Comparison of ENCODE assay signal across 16 cellular contexts in genomic region chr4:54092800-54093608, GRCh38. TPM values are rescaled to one million over a fixed set of nuclear protein-coding genes. Genes with fewer than 3 reads are reported as not detected.
A peak's percentile ranks its signal among the peaks of the same experiment; 100 is the strongest.
DNase-seq lines count a peak whose midpoint lies in the region; ATAC-seq and TF ChIP-seq lines count a peak whose summit lies in the region.
"Had no signal": no experiment of that assay in that cellular context is flagged by ENCODE, and none has a peak within 500 bp of the region (broad histone marks: within the 10 kb centered on the region; RNA-seq: fewer than 3 reads in every experiment).

No MANE protein-coding gene starts in this region.

- no peaks in the 10 kb centered on the region for H3K36me3 Mint-ChIP-seq in CD4-positive, CD25-positive, alpha-beta regulatory T cell
- H3K36me3 Mint-ChIP-seq in T-helper 17 cell (ENCODE audit: low read depth), result peaks cover 4% of the 10 kb centered on the region

- no peaks in the 10 kb centered on the region for H3K36me3 ChIP-seq in CD4-positive, CD25-positive, alpha-beta regulatory T cell (ENCODE audit: control insufficient read depth, insufficient read depth, low read length)
- H3K36me3 ChIP-seq in effector memory CD4-positive, alpha-beta T cell (ENCODE audit: control insufficient read depth, insufficient read depth, low read length), result no peaks in the 10 kb centered on the region
- H3K36me3 ChIP-seq: BLaER1, SJSA1 had no signal

- peaks cover 49% of the 10 kb centered on the region for H3K27me3 ChIP-seq in CD4-positive, CD25-positive, alpha-beta regulatory T cell (ENCODE audit: control insufficient read depth, insufficient read depth, low read length)
- H3K27me3 ChIP-seq in effector memory CD4-positive, alpha-beta T cell (replicated peaks; ENCODE audit: control insufficient read depth, insufficient read depth, low read length, poor library complexity, severe bottlenecking), result peaks cover 54% of the 10 kb centered on the region

- peaks cover 88% of the 10 kb centered on the region for H3K27me3 Mint-ChIP-seq in CD4-positive, CD25-positive, alpha-beta regulatory T cell
- peaks cover 72% of the 10 kb centered on the region for H3K27me3 Mint-ChIP-seq in T-helper 17 cell

- H3K4me1 Mint-ChIP-seq in CD4-positive, CD25-positive, alpha-beta regulatory T cell, result peaks cover 7 to 31% (median 19%) of the 10 kb centered on the region in 4 donors
- H3K4me1 Mint-ChIP-seq in T-helper 17 cell, result peaks cover 16% of the 10 kb centered on the region

- no peak for ATAC-seq in CD4-positive, CD25-positive, alpha-beta regulatory T cell (ENCODE audit: low read depth in 2 of 2)
- ATAC-seq in T-helper 17 cell (no peak), left colon (peak; percentile 50), HG02610 (IDR thresholded peaks at IDR 0.05; ENCODE audit: unreplicated experiment) (no peak)

- intact Hi-C loops in left colon (cut with DNase I, micrococcal nuclease), result no loop called here

- no peak for TF ChIP-seq CTCF in GM13976 (IDR thresholded peaks at IDR 0.05; ENCODE audit: borderline replicate concordance, control extremely low read depth, extremely low read depth, insufficient read depth, missing control alignments)

- peak overlapping the region; percentile 52 to 92 (median 78) for H3K4me3 Mint-ChIP-seq in CD4-positive, CD25-positive, alpha-beta regulatory T cell
- H3K4me3 Mint-ChIP-seq in T-helper 17 cell, result peak overlapping the region; percentile 22

- no peaks in the 10 kb centered on the region for H3K9me3 Mint-ChIP-seq in CD4-positive, CD25-positive, alpha-beta regulatory T cell
- H3K9me3 Mint-ChIP-seq: activated T-helper 2 cell treated with anti-CD3 and anti-CD28 coated beads, Interferon-gamma antibody, Interleukin-2, Interleukin-4, amounts not matched to agents 10 μg/mL and 5 μg/mL and 100 μg/mL, durations not matched to agents 14 hours and 24 hours and 36 hours had no signal

- H3K27ac Mint-ChIP-seq in CD4-positive, CD25-positive, alpha-beta regulatory T cell, result peak overlapping the region in 1 of 3 donors; percentile 78
- H3K27ac Mint-ChIP-seq in T-helper 17 cell, result no peak overlapping the region
- H3K27ac Mint-ChIP-seq: activated T-helper 2 cell treated with anti-CD3 and anti-CD28 coated beads, Interferon-gamma antibody, Interleukin-2, Interleukin-4, amounts not matched to agents 10 μg/mL and 5 μg/mL and 100 μg/mL, durations not matched to agents 14 hours and 24 hours and 36 hours had no signal

- no peak for DNase-seq in CD4-positive, CD25-positive, alpha-beta regulatory T cell
- DNase-seq in GM13976 (ENCODE audit: low spot score) (peak; percentile 32), T-helper 17 cell (no peak), left colon (no peak), ACHN (no peak), H4 (ENCODE audit: low spot score) (no peak)
- no peak for DNase-seq in effector memory CD4-positive, alpha-beta T cell
- DNase-seq: EL, MM.1S had no signal

- H3K27ac ChIP-seq in CD4-positive, CD25-positive, alpha-beta regulatory T cell (ENCODE audit: insufficient read depth, low read length, poor library complexity, severe bottlenecking), result no peak overlapping the region
- H3K27ac ChIP-seq in effector memory CD4-positive, alpha-beta T cell (ENCODE audit: insufficient read depth, low read length, poor library complexity, severe bottlenecking), result no peak overlapping the region
- H3K27ac ChIP-seq: BLaER1, HL-60, SJSA1 had no signal

- H3K9me3 ChIP-seq in CD4-positive, CD25-positive, alpha-beta regulatory T cell (ENCODE audit: control insufficient read depth in 2 of 2, low read length in 2 of 2), result no peaks in the 10 kb centered on the region
- H3K9me3 ChIP-seq in T-helper 17 cell (ENCODE audit: control insufficient read depth, low read length, poor library complexity, severe bottlenecking), result no peaks in the 10 kb centered on the region
- no peaks in the 10 kb centered on the region for H3K9me3 ChIP-seq in effector memory CD4-positive, alpha-beta T cell (ENCODE audit: control insufficient read depth, low read length)
- H3K9me3 ChIP-seq: SJSA1 had no signal

- in situ Hi-C loops in GM13976 (cut with MboI; ENCODE audit: low sequenced_read_pairs, unreplicated experiment) (no loop called here), ACHN (cut with HindIII; ENCODE audit: low pct_ligation_motif_present, low pct_unique_long_range_greater_than_20kb, low sequenced_read_pairs) (no loop called here)

- H3K4me1 ChIP-seq in CD4-positive, CD25-positive, alpha-beta regulatory T cell (ENCODE audit: control insufficient read depth, insufficient read depth, low read length, poor library complexity, severe bottlenecking), result peaks cover 16% of the 10 kb centered on the region
- H3K4me1 ChIP-seq in effector memory CD4-positive, alpha-beta T cell (ENCODE audit: control insufficient read depth, insufficient read depth, low read length, poor library complexity, severe bottlenecking), result peaks cover 10% of the 10 kb centered on the region
- H3K4me1 ChIP-seq: BLaER1 had no signal

- H3K4me3 ChIP-seq in CD4-positive, CD25-positive, alpha-beta regulatory T cell (ENCODE audit: low read depth, low read length), result peak overlapping the region; percentile 65
- no peak overlapping the region for H3K4me3 ChIP-seq in effector memory CD4-positive, alpha-beta T cell (ENCODE audit: insufficient read depth, low read depth, low read length, poor library complexity, severe bottlenecking)
- H3K4me3 ChIP-seq: BLaER1 had no signal

RNA-seq across cellular contexts. Expression of gene GSX2, which starts 7.0 kb away (rescaled TPM):
- not detected for total RNA-seq in CD4-positive, CD25-positive, alpha-beta regulatory T cell
- not detected for polyA plus RNA-seq in CD4-positive, CD25-positive, alpha-beta regulatory T cell
- not detected for total RNA-seq in T-helper 17 cell
- total RNA-seq in left colon, result not detected
- total RNA-seq in H4 (2014; rRNA removed; shearing (Covaris generic)), result not detected in 2 replicates
- total RNA-seq: activated T-helper 2 cell treated with anti-CD3 and anti-CD28 coated beads, Interferon-gamma antibody, Interleukin-2, Interleukin-4, amounts not matched to agents 10 μg/mL and 5 μg/mL and 100 μg/mL, durations not matched to agents 14 hours and 24 hours and 36 hours; cardiac septum; endothelial cell of umbilical vein; SJSA1 had no signal
- polyA plus RNA-seq: endothelial cell of umbilical vein had no signal

RNA-seq across cellular contexts. Expression of gene CHIC2, which starts 28.6 kb away (rescaled TPM):
- 49.9 TPM for total RNA-seq in CD4-positive, CD25-positive, alpha-beta regulatory T cell
- 10 to 100 TPM; 74.5 to 87.5 (median 80.4) TPM for polyA plus RNA-seq in CD4-positive, CD25-positive, alpha-beta regulatory T cell
- 10 to 100 TPM; 43.0 to 70.1 TPM for total RNA-seq in T-helper 17 cell
- 10 to 100 TPM; 19.2 to 21.2 TPM for total RNA-seq in left colon
- 17.7 and 23.8 TPM in 2 replicates for total RNA-seq in H4 (2014; rRNA removed; shearing (Covaris generic))
